Comparison of ENCODE assay signal across 12 cellular contexts in genomic region chr3:180278583-180279188, GRCh38.
DNase-seq lines count a peak whose midpoint lies in the region; ATAC-seq and TF ChIP-seq lines count a peak whose summit lies in the region.
"Had no signal": no experiment of that assay in that cellular context is flagged by ENCODE, and none has a peak within 500 bp of the region (broad histone marks: within the 10 kb centered on the region; RNA-seq: fewer than 3 reads in every experiment).

No MANE protein-coding gene starts in this region.

- no peak overlapping the region for H3K4me3 ChIP-seq in brain microvascular endothelial cell (ENCODE audit: low read depth, low read length)
- H3K4me3 ChIP-seq: ovary, SK-N-MC had no signal

- H3K27me3 ChIP-seq in brain microvascular endothelial cell (replicated peaks): no peaks in the 10 kb centered on the region
- H3K27me3 ChIP-seq: ovary had no signal

- no peak overlapping the region for H3K27ac Mint-ChIP-seq in activated CD4-positive, alpha-beta T cell treated with anti-CD3 and anti-CD28 coated beads, Interleukin-2, amount 10 ng/mL, durations not matched to agents 24 days and 14 days
- H3K27ac Mint-ChIP-seq: activated T-helper 2 cell treated with anti-CD3 and anti-CD28 coated beads, Interferon-gamma antibody, Interleukin-2, Interleukin-4, amounts not matched to agents 10 μg/mL and 5 μg/mL and 100 μg/mL, durations not matched to agents 14 hours and 24 hours and 36 hours had no signal

- no peaks in the 10 kb centered on the region for H3K36me3 Mint-ChIP-seq in activated CD4-positive, alpha-beta T cell treated with anti-CD3 and anti-CD28 coated beads, Interleukin-2, amount 10 ng/mL, durations not matched to agents 24 days and 14 days (ENCODE audit: low read depth)

- intact Hi-C loops in activated CD4-positive, alpha-beta T cell treated with anti-CD3 and anti-CD28 coated beads, Interleukin-2, amount 10 ng/mL, durations not matched to agents 24 days and 14 days (cut with micrococcal nuclease): no loop called here

- no peak for TF ChIP-seq CTCF in brain microvascular endothelial cell (IDR thresholded peaks at IDR 0.05; ENCODE audit: low read depth, low read length, missing control alignments)

- ATAC-seq in GM19397 (IDR thresholded peaks at IDR 0.05; ENCODE audit: unreplicated experiment): peak; percentile 95
- ATAC-seq in HG02943 (IDR thresholded peaks at IDR 0.05; ENCODE audit: low read depth, unreplicated experiment): peak; percentile 92

- in situ Hi-C loops in brain microvascular endothelial cell (cut with HindIII; ENCODE audit: low pct_ligation_motif_present, low sequenced_read_pairs): no loop called here

- no peaks in the 10 kb centered on the region for H3K27me3 Mint-ChIP-seq in activated CD4-positive, alpha-beta T cell treated with anti-CD3 and anti-CD28 coated beads, Interleukin-2, amount 10 ng/mL, durations not matched to agents 24 days and 14 days

- H3K4me3 Mint-ChIP-seq in activated CD4-positive, alpha-beta T cell treated with anti-CD3 and anti-CD28 coated beads, Interleukin-2, amount 10 ng/mL, durations not matched to agents 24 days and 14 days: no peak overlapping the region

- H3K4me1 Mint-ChIP-seq in activated CD4-positive, alpha-beta T cell treated with anti-CD3 and anti-CD28 coated beads, Interleukin-2, amount 10 ng/mL, durations not matched to agents 24 days and 14 days: no peaks in the 10 kb centered on the region

- peak; percentile 5 for DNase-seq in CD1c-positive myeloid dendritic cell (ENCODE audit: extremely low spot score)
- DNase-seq in MV-4-11 (lab: John Stamatoyannopoulos, UW): peak; percentile 85
- no peak for DNase-seq in activated CD4-positive, alpha-beta T cell treated with anti-CD3 and anti-CD28 coated beads, Interleukin-2, amount 10 ng/mL, durations not matched to agents 24 days and 14 days
- DNase-seq in brain microvascular endothelial cell: no peak
- DNase-seq in COLO668 (lab: John Stamatoyannopoulos, UW; ENCODE audit: unreplicated experiment): no peak
- DNase-seq in hepatic stellate cell (ENCODE audit: low spot score): no peak
- DNase-seq: effector CD4-positive, alpha-beta T cell; ovary had no signal

- no peaks in the 10 kb centered on the region for H3K36me3 ChIP-seq in brain microvascular endothelial cell (replicated peaks)
- H3K36me3 ChIP-seq: ovary had no signal

- H3K9me3 Mint-ChIP-seq in activated CD4-positive, alpha-beta T cell treated with anti-CD3 and anti-CD28 coated beads, Interleukin-2, amount 10 ng/mL, durations not matched to agents 24 days and 14 days: no peaks in the 10 kb centered on the region

- no peak overlapping the region for H3K27ac ChIP-seq in brain microvascular endothelial cell
- H3K27ac ChIP-seq: ovary, SK-N-MC had no signal

Comparison
In these comparisons a context has a peak if more than half of its experiments do, and no peak if none do; other contexts are left out.
1. DNase-seq: peak in CD1c-positive myeloid dendritic cell (single experiment) and MV-4-11 (single experiment); none in activated CD4-positive, alpha-beta T cell treated with anti-CD3 and anti-CD28 coated beads, Interleukin-2, amount 10 ng/mL, durations not matched to agents 24 days and 14 days (single experiment), brain microvascular endothelial cell (single experiment), COLO668 (single experiment) and hepatic stellate cell (single experiment).